In genomic region chr6:157274116-157274470, GRCh38 we compare ENCODE assay signal across 8 cellular contexts. TPM values are rescaled to one million over a fixed set of nuclear protein-coding genes. Genes with fewer than 3 reads are reported as not detected.
DNase-seq lines count a peak whose midpoint lies in the region; ATAC-seq and TF ChIP-seq lines count a peak whose summit lies in the region.

No MANE protein-coding gene starts in this region.

- no peak overlapping the region for H3K27ac ChIP-seq in SK-N-SH (ENCODE audit: low read depth in 2 of 2, low read length in 1 of 2)
- no peak overlapping the region for H3K27ac ChIP-seq in iPS-18a (ENCODE audit: low read length)
- no peak overlapping the region for H3K27ac ChIP-seq in stomach smooth muscle (ENCODE audit: low read length)

- CTCF ChIA-PET in SK-N-SH (lab: Yijun Ruan, JAX): interaction anchor here (0.5 to 3.7 kb wide), 33 partner anchors 9 to 1871 kb away, joined by 3 to 43 read pairs (median 5); no protein-coding TSS in a partner anchor
- CTCF ChIA-PET in activated CD4-positive, alpha-beta memory T cell treated with anti-CD3 and anti-CD28 coated beads for 36 hours (lab: Charles Lee): interaction anchor here (0.7 to 2.6 kb wide), 3 partner anchors 38 to 877 kb away, joined by 3 to 16 read pairs (median 3); no protein-coding TSS in a partner anchor

- H3K4me1 Mint-ChIP-seq in activated CD4-positive, alpha-beta memory T cell treated with anti-CD3 and anti-CD28 coated beads for 36 hours (ENCODE audit: low read depth): peaks cover 5% of the 10 kb centered on the region

- POLR2A ChIA-PET in SK-N-SH (lab: Yijun Ruan, JAX): no interaction called here
- POLR2A ChIA-PET in activated CD4-positive, alpha-beta memory T cell treated with anti-CD3 and anti-CD28 coated beads for 36 hours (lab: Charles Lee): interaction anchor here (1.1 to 2.0 kb wide), 3 partner anchors 39 to 253 kb away, joined by 3 to 5 read pairs (median 4); partner anchors contain the start of gene TMEM242

- H3K4me3 ChIP-seq in SK-N-SH (ENCODE audit: low read depth in 2 of 2, low read length in 1 of 2) (peak overlapping the region; percentile 54 to 71), iPS-18a (ENCODE audit: low read length) (peak overlapping the region; percentile 68), stomach smooth muscle (ENCODE audit: low read length in 2 of 2) (peak overlapping the region; percentile 59 to 75)

- ATAC-seq in SK-N-SH treated with all-trans-retinoic acid at 6 μM for 48 hours (no peak; the same call in 2 of the 3 replicates), GM21515 (IDR thresholded peaks at IDR 0.05; ENCODE audit: unreplicated experiment) (no peak)

- H3K9ac ChIP-seq in SK-N-SH (peak overlapping the region; percentile 65; the same call in 1 of the 2 replicates), iPS-18a (ENCODE audit: low read length) (no peak overlapping the region), stomach smooth muscle (ENCODE audit: low read length in 2 of 2) (peak overlapping the region in 1 of 2 donors; percentile 36)

- no peaks in the 10 kb centered on the region for H3F3A ChIP-seq in SK-N-SH (replicated peaks; ENCODE audit: insufficient read depth)

- H3K9me2 ChIP-seq in SK-N-SH: no peaks in the 10 kb centered on the region

- no peaks in the 10 kb centered on the region for H4K20me1 ChIP-seq in SK-N-SH (ENCODE audit: insufficient read depth)

- no peak for TF ChIP-seq RAD21 in SK-N-SH (IDR thresholded peaks at IDR 0.05; ENCODE audit: low read length)

- peaks cover 8% of the 10 kb centered on the region for H3K9me3 Mint-ChIP-seq in activated CD4-positive, alpha-beta memory T cell treated with anti-CD3 and anti-CD28 coated beads for 36 hours

- intact Hi-C loops in activated CD4-positive, alpha-beta memory T cell treated with anti-CD3 and anti-CD28 coated beads for 36 hours (cut with micrococcal nuclease): loop anchor here (1.0 to 10.0 kb wide), 5 partner anchors 39 to 1959 kb away; partner anchors contain the start of gene TFB1M

- no peak for TF ChIP-seq EP300 in SK-N-SH (IDR thresholded peaks at IDR 0.05; ENCODE audit: borderline replicate concordance in 1 of 2, low read depth in 1 of 2, low read length in 1 of 2)

- whole genome bisulfite sequencing in SK-N-SH (ENCODE audit: low lambda C conversion rate): 31% methylated on average over 6 of the region's 18 CpGs

- H3K27me3 ChIP-seq in SK-N-SH (ENCODE audit: insufficient read depth) (no peaks in the 10 kb centered on the region), iPS-18a (ENCODE audit: control insufficient read depth, insufficient read depth, low read length) (peaks cover 20% of the 10 kb centered on the region), stomach smooth muscle (ENCODE audit: control insufficient read depth in 1 of 2, insufficient read depth in 2 of 2, low read length in 2 of 2) (no peaks in the 10 kb centered on the region)

- H3K4me3 Mint-ChIP-seq in activated CD4-positive, alpha-beta memory T cell treated with anti-CD3 and anti-CD28 coated beads for 36 hours: peak overlapping the region; percentile 76

- no peak for DNase-seq in SK-N-SH
- no peak for DNase-seq in activated CD4-positive, alpha-beta memory T cell treated with anti-CD3 and anti-CD28 coated beads for 36 hours
- no peak for DNase-seq in GDM1 (lab: John Stamatoyannopoulos, UW)
- DNase-seq in effector CD8-positive, alpha-beta T cell (lab: John Stamatoyannopoulos, UW): no peak

- no peaks in the 10 kb centered on the region for H3K27me3 Mint-ChIP-seq in activated CD4-positive, alpha-beta memory T cell treated with anti-CD3 and anti-CD28 coated beads for 36 hours

- TF ChIP-seq CTCF in SK-N-SH (IDR thresholded peaks at IDR 0.05): no peak

- no peaks in the 10 kb centered on the region for H3K79me2 ChIP-seq in SK-N-SH (ENCODE audit: insufficient read depth)

- no peaks in the 10 kb centered on the region for H3K9me3 ChIP-seq in SK-N-SH
- H3K9me3 ChIP-seq in iPS-18a (ENCODE audit: control insufficient read depth, low read depth, low read length): no peaks in the 10 kb centered on the region
- no peaks in the 10 kb centered on the region for H3K9me3 ChIP-seq in stomach smooth muscle (ENCODE audit: control insufficient read depth in 2 of 2, low read length in 2 of 2)

- H3K4me2 ChIP-seq in SK-N-SH: peak overlapping the region; percentile 77; the same call in 1 of the 2 replicates

- H3K36me3 ChIP-seq in SK-N-SH (replicated peaks in 1 of 2; ENCODE audit: control insufficient read depth in 1 of 2, insufficient read depth in 2 of 2, low read length in 1 of 2): no peaks in the 10 kb centered on the region
- H3K36me3 ChIP-seq in iPS-18a (ENCODE audit: control insufficient read depth, low read depth, low read length): no peaks in the 10 kb centered on the region
- H3K36me3 ChIP-seq in stomach smooth muscle (ENCODE audit: control insufficient read depth in 2 of 2, insufficient read depth in 2 of 2, low read length in 2 of 2): no peaks in the 10 kb centered on the region

- H3K27ac Mint-ChIP-seq in activated CD4-positive, alpha-beta memory T cell treated with anti-CD3 and anti-CD28 coated beads for 36 hours: peak overlapping the region; percentile 89

- H2AFZ ChIP-seq in SK-N-SH (ENCODE audit: low read depth): peak overlapping the region; percentile 84

- no peaks in the 10 kb centered on the region for H3K36me3 Mint-ChIP-seq in activated CD4-positive, alpha-beta memory T cell treated with anti-CD3 and anti-CD28 coated beads for 36 hours

- H3K4me1 ChIP-seq in SK-N-SH (ENCODE audit: control insufficient read depth in 1 of 2, insufficient read depth in 2 of 2, low read depth in 1 of 2, low read length in 1 of 2): peaks cover 0 to 9% of the 10 kb centered on the region in 2 experiments; a peak in 1 of 4 replicates
- H3K4me1 ChIP-seq in iPS-18a (ENCODE audit: control insufficient read depth, low read depth, low read length): peaks cover 6% of the 10 kb centered on the region
- peaks cover 16% of the 10 kb centered on the region for H3K4me1 ChIP-seq in stomach smooth muscle (ENCODE audit: control insufficient read depth, insufficient read depth, low read length)

TF ChIP-seq in SK-N-SH, 30 proteins besides CTCF, POLR2A, EP300 and RAD21:
- no peak for TF ChIP-seq MEF2A (IDR thresholded peaks at IDR 0.05; ENCODE audit: borderline replicate concordance, low read depth)

TF ChIP-seq in SK-N-SH treated with all-trans-retinoic acid at 6 μM for 48 hours, 23 proteins besides CTCF, POLR2A, EP300 and RAD21 (continues in another document):
- TF ChIP-seq CREB5 (CRISPR knock-in tag; IDR thresholded peaks at IDR 0.05; ENCODE audit: low read depth) (no peak), POU6F1 (CRISPR knock-in tag; IDR thresholded peaks at IDR 0.05; ENCODE audit: borderline replicate concordance, low read depth) (no peak), RARB (CRISPR knock-in tag; IDR thresholded peaks at IDR 0.05) (no peak), TSHZ2 (CRISPR knock-in tag; IDR thresholded peaks at IDR 0.05) (no peak), ESRRG (CRISPR knock-in tag; IDR thresholded peaks at IDR 0.05) (no peak), CSDC2 (CRISPR knock-in tag; IDR thresholded peaks at IDR 0.05) (no peak), ZFP30 (CRISPR knock-in tag; IDR thresholded peaks at IDR 0.05) (no peak), SNAI2 (CRISPR knock-in tag; IDR thresholded peaks at IDR 0.05) (no peak)

RNA-seq across cellular contexts. Expression of gene TMEM242, which starts 49.2 kb away (rescaled TPM):
- 7.4 and 8.3 TPM in 2 replicates for polyA plus RNA-seq in SK-N-SH (2012; rRNA removed)
- polyA plus RNA-seq in SK-N-SH (2012; cell fraction: cytosol; rRNA removed): 8.5 and 11.2 TPM in 2 replicates
- polyA plus RNA-seq in SK-N-SH (2012; cell fraction: nucleus; rRNA removed): 3.7 and 5.4 TPM in 2 replicates
- total RNA-seq in activated CD4-positive, alpha-beta memory T cell treated with anti-CD3 and anti-CD28 coated beads for 36 hours: 1 to 10 TPM; 8.1 to 8.6 TPM
